In the genomic region with DNA sequence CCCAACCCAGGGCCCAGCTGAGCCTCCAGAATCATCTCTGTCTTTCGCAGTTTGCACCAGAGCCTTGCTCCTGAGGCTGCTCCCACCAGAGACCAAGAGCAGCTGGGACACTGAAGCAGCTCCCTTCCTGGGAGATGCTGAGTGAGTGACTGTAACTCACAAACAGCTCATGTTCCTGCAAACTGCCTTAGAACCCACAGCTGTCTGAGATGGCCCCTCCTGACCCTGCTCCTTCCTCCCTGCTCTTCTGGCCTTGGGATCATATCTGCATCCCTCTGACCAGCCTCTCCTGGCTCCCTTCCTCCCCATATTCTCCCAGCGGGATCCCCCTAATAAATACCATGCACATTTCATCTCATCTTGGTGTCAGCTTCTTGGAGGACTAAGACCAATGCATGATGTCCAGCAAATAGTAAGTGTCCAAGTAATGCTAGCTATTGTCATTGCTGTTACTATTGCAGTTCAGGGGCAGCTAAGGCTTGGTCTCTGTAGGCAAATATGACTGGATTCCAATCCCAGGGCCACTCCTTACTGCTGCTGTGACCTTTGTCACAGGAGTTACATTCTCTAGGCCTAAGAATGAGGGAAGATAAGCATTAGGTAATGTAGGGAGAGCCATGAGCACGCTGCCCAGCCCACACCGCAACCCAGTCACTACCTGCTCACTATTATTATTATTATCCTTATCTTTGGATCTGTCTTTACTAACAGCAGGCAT, we compare ENCODE assay signal across 18 cellular contexts. TPM values are rescaled to one million over a fixed set of nuclear protein-coding genes. Genes with fewer than 3 reads are reported as not detected.
A peak's percentile ranks its signal among the peaks of the same experiment; 100 is the strongest.
DNase-seq lines count a peak whose midpoint lies in the region; ATAC-seq and TF ChIP-seq lines count a peak whose summit lies in the region.
"Had no signal": no experiment of that assay in that cellular context is flagged by ENCODE, and none has a peak within 500 bp of the region (broad histone marks: within the 10 kb centered on the region; RNA-seq: fewer than 3 reads in every experiment).

No MANE protein-coding gene starts in this region.

- peak overlapping the region; percentile 20 for H3K9ac ChIP-seq in mesenchymal stem cell (ENCODE audit: low read length)

- H2BK5ac ChIP-seq in mesenchymal stem cell (ENCODE audit: low read depth, low read length, poor library complexity, severe bottlenecking), result no peak overlapping the region

- H3K79me1 ChIP-seq in mesenchymal stem cell (replicated peaks; ENCODE audit: low read length, poor library complexity, severe bottlenecking), result no peaks in the 10 kb centered on the region

- H3K27me3 ChIP-seq in mesenchymal stem cell (ENCODE audit: control insufficient read depth in 1 of 2, insufficient read depth in 1 of 2, low read length in 2 of 2) (no peaks in the 10 kb centered on the region), transverse colon (no peaks in the 10 kb centered on the region)

- H3K4me1 Mint-ChIP-seq in activated naive CD8-positive, alpha-beta T cell treated with anti-CD3 and anti-CD28 coated beads for 36 hours, result peaks cover 63% of the 10 kb centered on the region

- no peak overlapping the region for H2BK12ac ChIP-seq in mesenchymal stem cell (ENCODE audit: low read length in 2 of 2)

- H3K27ac ChIP-seq in mesenchymal stem cell (ENCODE audit: low read length, poor library complexity, severe bottlenecking) (no peak overlapping the region), transverse colon (peak overlapping the region; percentile 60 to 78 (median 70))
- H3K27ac ChIP-seq: esophagus muscularis mucosa, RWPE1, thoracic aorta had no signal

- H3K4me1 ChIP-seq in mesenchymal stem cell (ENCODE audit: control insufficient read depth, insufficient read depth, low read depth, low read length) (peaks cover 7% of the 10 kb centered on the region), transverse colon (peaks cover 15 to 38% (median 21%) of the 10 kb centered on the region in 4 donors)

- H3K36me3 Mint-ChIP-seq in activated naive CD8-positive, alpha-beta T cell treated with anti-CD3 and anti-CD28 coated beads for 36 hours, result peaks cover 61% of the 10 kb centered on the region

- H3K27me3 Mint-ChIP-seq in activated naive CD8-positive, alpha-beta T cell treated with anti-CD3 and anti-CD28 coated beads for 36 hours, result no peaks in the 10 kb centered on the region
- H3K27me3 Mint-ChIP-seq: naive B cell had no signal

- H3K9me3 ChIP-seq in mesenchymal stem cell (ENCODE audit: control insufficient read depth, low read length) (no peaks in the 10 kb centered on the region), transverse colon (no peaks in the 10 kb centered on the region)
- H3K9me3 ChIP-seq: esophagus muscularis mucosa, thoracic aorta had no signal

- H3K4ac ChIP-seq in mesenchymal stem cell (ENCODE audit: low read depth in 1 of 2, low read length in 2 of 2), result no peak overlapping the region

- in situ Hi-C loops in transverse colon (cut with MboI; ENCODE audit: low pct_ligation_motif_present in 1 of 4, low pct_unique_long_range_greater_than_20kb in 1 of 4, low sequenced_read_pairs in 3 of 4), result no loop called here

- no peak overlapping the region for H4K8ac ChIP-seq in mesenchymal stem cell (ENCODE audit: low read length)

- no peak overlapping the region for H2AFZ ChIP-seq in mesenchymal stem cell (ENCODE audit: low read depth, low read length)

- TF ChIP-seq EP300 in transverse colon (IDR thresholded peaks at IDR 0.05; ENCODE audit: low read depth), result no peak

- H3K4me3 Mint-ChIP-seq in activated naive CD8-positive, alpha-beta T cell treated with anti-CD3 and anti-CD28 coated beads for 36 hours, result no peak overlapping the region
- H3K4me3 Mint-ChIP-seq: naive B cell; T-helper 1 cell treated with Interleukin-12 subunit alpha and Interleukin-12 subunit beta and Interleukin-4 antibody, amounts not matched to agents 30 μg/mL and 1 μg/mL, for 36 hours had no signal

- no peak for TF ChIP-seq POLR2A in transverse colon (IDR thresholded peaks at IDR 0.05)

- H3K4me3 ChIP-seq in mesenchymal stem cell (ENCODE audit: insufficient read depth in 1 of 2, low read depth in 1 of 2, low read length in 2 of 2) (no peak overlapping the region), transverse colon (no peak overlapping the region)
- H3K4me3 ChIP-seq: coronary artery, esophagus muscularis mucosa, thoracic aorta had no signal

- DNase-seq in Right ventricle myocardium superior, result no peak
- DNase-seq in cardiac septum (ENCODE audit: low spot score), result no peak
- DNase-seq in activated naive CD8-positive, alpha-beta T cell treated with anti-CD3 and anti-CD28 coated beads for 36 hours, result no peak
- no peak for DNase-seq in mesenchymal stem cell
- peak; percentile 74 for DNase-seq in transverse colon
- DNase-seq in effector CD4-positive, alpha-beta T cell, result no peak
- no peak for DNase-seq in SKM-1 (lab: John Stamatoyannopoulos, UW; ENCODE audit: unreplicated experiment)
- DNase-seq in hippocampal formation (lab: John Stamatoyannopoulos, UW), result no peak
- DNase-seq: head of caudate nucleus, kidney glomerular epithelial cell, MM.1S, naive B cell, NCI-H82 had no signal

- no peak for TF ChIP-seq CTCF in transverse colon (IDR thresholded peaks at IDR 0.05)

- H3K23ac ChIP-seq in mesenchymal stem cell (ENCODE audit: low read length in 2 of 2), result no peak overlapping the region

- H3K27ac Mint-ChIP-seq in activated naive CD8-positive, alpha-beta T cell treated with anti-CD3 and anti-CD28 coated beads for 36 hours, result peak overlapping the region; percentile 72
- H3K27ac Mint-ChIP-seq: T-helper 1 cell treated with Interleukin-12 subunit alpha and Interleukin-12 subunit beta and Interleukin-4 antibody, amounts not matched to agents 30 μg/mL and 1 μg/mL, for 36 hours had no signal

- H2BK120ac ChIP-seq in mesenchymal stem cell (ENCODE audit: low read depth, low read length), result no peak overlapping the region

- H3K4me2 ChIP-seq in mesenchymal stem cell (ENCODE audit: low read length, poor library complexity, severe bottlenecking), result no peak overlapping the region

- peak; percentile 11 for ATAC-seq in Right ventricle myocardium superior (ENCODE audit: poor library complexity)

- H3K18ac ChIP-seq in mesenchymal stem cell (ENCODE audit: low read depth in 1 of 2, low read length in 2 of 2), result no peak overlapping the region

- H4K91ac ChIP-seq in mesenchymal stem cell (ENCODE audit: low read length), result no peak overlapping the region

- no peak overlapping the region for H2AK5ac ChIP-seq in mesenchymal stem cell (ENCODE audit: low read length, severe bottlenecking)

- intact Hi-C loops in Right ventricle myocardium superior (cut with DNase I) (loop anchor here (5.0 kb wide), 1 partner anchor 49 kb away; a partner anchor contains a TSS), cardiac septum (cut with DNase I) (no loop called here), transverse colon (cut with DNase I; ENCODE audit: low total_unique reads) (no loop called here)

- H3K36me3 ChIP-seq in mesenchymal stem cell (ENCODE audit: control insufficient read depth in 1 of 2, insufficient read depth in 2 of 2, low read depth in 1 of 2, low read length in 2 of 2), result peaks cover 16 to 86% of the 10 kb centered on the region in 2 experiments
- H3K36me3 ChIP-seq in transverse colon, result no peaks in the 10 kb centered on the region

- WGBS in mesenchymal stem cell, result 96% methylated on average over 3 of the region's 4 CpGs
- WGBS in transverse colon (ENCODE audit: low coverage in 1 of 2), 2 donors, result 50 to 63% methylated on average over 3 to 4 of the region's 4 CpGs

- H2BK15ac ChIP-seq in mesenchymal stem cell (ENCODE audit: low read depth, poor library complexity, severe bottlenecking), result peak overlapping the region; percentile 16

- H3K14ac ChIP-seq in mesenchymal stem cell (ENCODE audit: low read length in 2 of 2), result no peak overlapping the region

- H3K9me3 Mint-ChIP-seq in activated naive CD8-positive, alpha-beta T cell treated with anti-CD3 and anti-CD28 coated beads for 36 hours, result no peaks in the 10 kb centered on the region
- H3K9me3 Mint-ChIP-seq: naive B cell; T-helper 1 cell treated with Interleukin-12 subunit alpha and Interleukin-12 subunit beta and Interleukin-4 antibody, amounts not matched to agents 30 μg/mL and 1 μg/mL, for 36 hours had no signal

RNA-seq across cellular contexts. Expression of a gene that starts 47.9 kb away (rescaled TPM):
- total RNA-seq in Right ventricle myocardium superior (15.1 TPM), cardiac septum (12.4 TPM), transverse colon (10 to 100 TPM in 3 of 4 donors, 1 to 10 TPM in 1; 9.8 to 46.8 (median 13.9) TPM)
- total RNA-seq in activated naive CD8-positive, alpha-beta T cell treated with anti-CD3 and anti-CD28 coated beads for 36 hours, result 10 to 100 TPM; 38.0 to 38.8 TPM
- 4.1 TPM for polyA plus RNA-seq in mesenchymal stem cell (2013, experiment 1 of 2)
- 3.9 TPM for polyA plus RNA-seq in mesenchymal stem cell (2013, experiment 2 of 2)
